ENCODE assay signal across 15 cellular contexts in the genomic region with DNA sequence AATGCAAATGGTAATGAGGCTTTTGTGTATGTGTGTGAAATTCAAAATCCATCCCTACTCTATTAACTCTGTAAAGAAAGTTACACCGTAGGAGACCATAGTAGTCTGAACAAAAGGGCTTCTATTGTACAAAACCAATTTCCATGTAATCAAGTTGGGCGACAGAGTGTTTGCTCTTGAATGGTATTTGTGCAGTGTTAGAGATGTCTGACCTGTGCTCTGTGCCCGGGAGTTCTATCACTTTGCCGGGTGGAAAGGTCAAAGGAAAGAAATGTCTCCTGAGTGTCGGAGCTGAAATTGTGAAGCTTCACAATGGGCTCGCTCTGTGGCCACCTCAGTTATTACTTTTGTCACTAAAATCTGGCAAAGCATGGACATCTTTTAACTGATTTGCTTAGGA.
"Had no signal": no experiment of that assay in that cellular context is flagged by ENCODE, and none has a peak within 500 bp of the region (broad histone marks: within the 10 kb centered on the region; RNA-seq: fewer than 3 reads in every experiment).

No MANE protein-coding gene starts in this region.

- H3K9me3 ChIP-seq: esophagus squamous epithelium, gastroesophageal sphincter had no signal

- H3K4me2 ChIP-seq: smooth muscle cell had no signal

- H3K27ac Mint-ChIP-seq: nephron had no signal

- DNase-seq: effector memory CD4-positive, alpha-beta T cell; esophagus squamous epithelium; foreskin fibroblast; glutamatergic neuron; islet precursor cell; midbrain; posterior cingulate gyrus; right cardiac atrium; stimulated activated CD4-positive, alpha-beta T cell treated with anti-CD3 and anti-CD28 coated beads, Interleukin-2, amount 100 ng/mL, for 48 hours; stimulated activated naive CD4-positive, alpha-beta T cell treated with Interleukin-2 at 50 U/mL for 16 hours; trophoblast cell had no signal

- H3K4me3 Mint-ChIP-seq: nephron had no signal

- H3K27me3 ChIP-seq: esophagus squamous epithelium, gastroesophageal sphincter had no signal

- H3K9me3 Mint-ChIP-seq: nephron had no signal

- ATAC-seq: gastroesophageal sphincter, left lobe of liver, right cardiac atrium had no signal

- H3K4me1 ChIP-seq: esophagus squamous epithelium, gastroesophageal sphincter had no signal

- H3K4me1 Mint-ChIP-seq: nephron had no signal

- H3K36me3 ChIP-seq: esophagus squamous epithelium, gastroesophageal sphincter had no signal

- H3K27ac ChIP-seq: esophagus squamous epithelium, gastroesophageal sphincter had no signal

- H3K4me3 ChIP-seq: esophagus squamous epithelium, gastroesophageal sphincter, smooth muscle cell had no signal
